8 cellular contexts compared by ENCODE assay signal in genomic region chr20:45343867-45344721, GRCh38. TPM values are rescaled to one million over a fixed set of nuclear protein-coding genes. Genes with fewer than 3 reads are reported as not detected.
DNase-seq lines count a peak whose midpoint lies in the region; ATAC-seq and TF ChIP-seq lines count a peak whose summit lies in the region.

No MANE protein-coding gene starts in this region.

- peak overlapping the region; percentile 98 for H3K27ac ChIP-seq in HUES48 (ENCODE audit: low read depth, low read length)
- peak overlapping the region; percentile 0 for H3K27ac ChIP-seq in angular gyrus (ENCODE audit: low read depth, low read length)
- H3K27ac ChIP-seq in temporal lobe (ENCODE audit: low read depth, low read length), result peak overlapping the region; percentile 87

- H3K4me3 ChIP-seq in AG10803 (ENCODE audit: low read length) (peak overlapping the region; percentile 97), HUES48 (ENCODE audit: low read depth, low read length) (peak overlapping the region; percentile 42; the same call in 1 of the 2 replicates), kidney epithelial cell (ENCODE audit: low read depth, low read length) (no peak overlapping the region)

- no peaks in the 10 kb centered on the region for H3K9me3 ChIP-seq in HUES48 (ENCODE audit: control insufficient read depth, insufficient read depth, low read length)

- TF ChIP-seq CTCF in AG10803 (conservative IDR thresholded peaks at IDR 0.05; ENCODE audit: low read length) (no peak), kidney epithelial cell (IDR thresholded peaks at IDR 0.05; ENCODE audit: insufficient read depth, low read length, poor library complexity, severe bottlenecking) (no peak)

- H3K36me3 ChIP-seq in HUES48 (ENCODE audit: control insufficient read depth, insufficient read depth, low read length), result 0 out of 2 replicates have a peak, but pooled peaks cover 3% of the 10 kb centered on the region
- H3K36me3 ChIP-seq in kidney epithelial cell (ENCODE audit: control insufficient read depth, insufficient read depth, low read length), result no peaks in the 10 kb centered on the region

- H3K9ac ChIP-seq in HUES48 (ENCODE audit: low read depth, low read length), result no peak overlapping the region

- DNase-seq in AG10803 (ENCODE audit: low read depth), result peak; percentile 86
- peak; percentile 74 for DNase-seq in kidney epithelial cell (ENCODE audit: low read depth)

- H3K27me3 ChIP-seq in HUES48 (ENCODE audit: control insufficient read depth, insufficient read depth, low read length) (no peaks in the 10 kb centered on the region), kidney epithelial cell (ENCODE audit: control insufficient read depth, insufficient read depth, low read length) (no peaks in the 10 kb centered on the region)

- ATAC-seq in GM19452 (IDR thresholded peaks at IDR 0.05; ENCODE audit: unreplicated experiment) (no peak), HG02642 (IDR thresholded peaks at IDR 0.05; ENCODE audit: poor library complexity, unreplicated experiment) (no peak), GM18502 (IDR thresholded peaks at IDR 0.05; ENCODE audit: poor library complexity, unreplicated experiment) (no peak)

- peaks cover 84% of the 10 kb centered on the region for H3K4me1 ChIP-seq in HUES48 (ENCODE audit: control insufficient read depth, insufficient read depth, low read length)

RNA-seq across cellular contexts. Expression of gene SDC4, which starts 4.1 kb away (rescaled TPM):
- total RNA-seq in kidney epithelial cell, result 155 and 175 TPM in 2 replicates
- 0.98 TPM for total RNA-seq in temporal lobe

RNA-seq across cellular contexts. Expression of gene SYS1, which starts 18.9 kb away (rescaled TPM):
- 54.3 and 55.2 TPM in 2 replicates for total RNA-seq in kidney epithelial cell
- 18.7 TPM for total RNA-seq in temporal lobe

RNA-seq across cellular contexts. Expression of gene TP53TG5, which starts 34.0 kb away (rescaled TPM):
- total RNA-seq in kidney epithelial cell, result not detected in 2 replicates
- total RNA-seq in temporal lobe, result not detected

RNA-seq across cellular contexts. Expression of gene MATN4, which starts 36.0 kb away (rescaled TPM):
- total RNA-seq in kidney epithelial cell (not detected in 2 replicates), temporal lobe (not detected)

RNA-seq across cellular contexts. Expression of gene RBPJL, which starts 37.5 kb away (rescaled TPM):
- total RNA-seq in kidney epithelial cell (not detected in 2 replicates), temporal lobe (not detected)

Comparison
In these comparisons a context has a peak if more than half of its experiments do, and no peak if none do; other contexts are left out.
1. H3K27ac ChIP-seq: peak in every context shown above with its lines; median percentile 98 in HUES48; 87 in temporal lobe; 0 in angular gyrus.
2. RNA of gene SDC4, which starts 4.1 kb away (total RNA-seq): 155 to 175 TPM in kidney epithelial cell; 0.98 TPM in temporal lobe (single experiment); every median in the first group is over 10 times any median in the second.